Comparison of ENCODE assay signal across 9 cellular contexts in genomic region chr1:9275567-9276034, GRCh38. TPM values are rescaled to one million over a fixed set of nuclear protein-coding genes. Genes with fewer than 3 reads are reported as not detected.
DNase-seq lines count a peak whose midpoint lies in the region; ATAC-seq and TF ChIP-seq lines count a peak whose summit lies in the region.
"Had no signal": no experiment of that assay in that cellular context is flagged by ENCODE, and none has a peak within 500 bp of the region (broad histone marks: within the 10 kb centered on the region; RNA-seq: fewer than 3 reads in every experiment).

No MANE protein-coding gene starts in this region.

- H3K79me2 ChIP-seq in SK-N-SH (ENCODE audit: insufficient read depth) = no peaks in the 10 kb centered on the region

- no peak for TF ChIP-seq CTCF in SK-N-SH (IDR thresholded peaks at IDR 0.05)
- no peak for TF ChIP-seq CTCF in lung (IDR thresholded peaks at IDR 0.05; ENCODE audit: control extremely low read depth, extremely low read depth)

- H3K9me2 ChIP-seq in SK-N-SH = no peaks in the 10 kb centered on the region

- no peaks in the 10 kb centered on the region for H3K36me3 ChIP-seq in SK-N-SH (replicated peaks in 1 of 2; ENCODE audit: control insufficient read depth in 1 of 2, insufficient read depth in 2 of 2, low read length in 1 of 2)
- H3K36me3 ChIP-seq in lung (ENCODE audit: control insufficient read depth in 2 of 2, insufficient read depth in 2 of 2, low read length in 2 of 2) = no peaks in the 10 kb centered on the region

- H2AFZ ChIP-seq in SK-N-SH (ENCODE audit: low read depth) = 0 out of 2 replicates have a peak overlapping the region, but pooled peaks have one; percentile 51

- no peaks in the 10 kb centered on the region for H3K9me3 Mint-ChIP-seq in activated naive CD8-positive, alpha-beta T cell treated with anti-CD3 and anti-CD28 coated beads for 36 hours
- no peaks in the 10 kb centered on the region for H3K9me3 Mint-ChIP-seq in stimulated activated naive CD8-positive, alpha-beta T cell treated with anti-CD3 and anti-CD28 coated beads, Interleukin-15, Interleukin-2, amounts not matched to agents 100 ng/mL and 50 ng/mL, for 24 hours

- H3K9me3 ChIP-seq in SK-N-SH (no peaks in the 10 kb centered on the region), lung (ENCODE audit: control insufficient read depth in 2 of 2, insufficient read depth in 1 of 2, low read length in 1 of 2) (no peaks in the 10 kb centered on the region)

- no peak overlapping the region for H3K27ac Mint-ChIP-seq in activated naive CD8-positive, alpha-beta T cell treated with anti-CD3 and anti-CD28 coated beads for 36 hours
- H3K27ac Mint-ChIP-seq in stimulated activated naive CD8-positive, alpha-beta T cell treated with anti-CD3 and anti-CD28 coated beads, Interleukin-15, Interleukin-2, amounts not matched to agents 100 ng/mL and 50 ng/mL, for 24 hours = peak overlapping the region; percentile 18

- TF ChIP-seq EP300 in SK-N-SH (IDR thresholded peaks at IDR 0.05; ENCODE audit: borderline replicate concordance in 1 of 2, low read depth in 1 of 2, low read length in 1 of 2) = no peak

- peak; percentile 22 for DNase-seq in NCI-H82 (lab: John Stamatoyannopoulos, UW)
- no peak for DNase-seq in NCI-H82 treated with DMSO at 0.1 percent for 48 hours (lab: John Stamatoyannopoulos, UW; ENCODE audit: unreplicated experiment)
- DNase-seq in SK-N-SH = no peak
- DNase-seq in activated naive CD8-positive, alpha-beta T cell treated with anti-CD3 and anti-CD28 coated beads for 36 hours = peak; percentile 75
- DNase-seq in lung (ENCODE audit: low spot score) = peak; percentile 67
- DNase-seq in D341Med (ENCODE audit: low spot score) = no peak

- peaks cover 5% of the 10 kb centered on the region for H3K27me3 Mint-ChIP-seq in activated naive CD8-positive, alpha-beta T cell treated with anti-CD3 and anti-CD28 coated beads for 36 hours
- H3K27me3 Mint-ChIP-seq in stimulated activated naive CD8-positive, alpha-beta T cell treated with anti-CD3 and anti-CD28 coated beads, Interleukin-15, Interleukin-2, amounts not matched to agents 100 ng/mL and 50 ng/mL, for 24 hours = peaks cover 4% of the 10 kb centered on the region

- CTCF ChIA-PET in SK-N-SH (lab: Yijun Ruan, JAX) = interaction anchor here (0.6 to 1.7 kb wide), 5 partner anchors 9 to 358 kb away, joined by 3 to 6 read pairs (median 3); no protein-coding TSS in a partner anchor

- peak; percentile 72 for ATAC-seq in HG03342 (IDR thresholded peaks at IDR 0.05; ENCODE audit: unreplicated experiment)
- peak; percentile 76 for ATAC-seq in lung (ENCODE audit: insufficient read depth, low FRiP score)

- H3K4me3 Mint-ChIP-seq in activated naive CD8-positive, alpha-beta T cell treated with anti-CD3 and anti-CD28 coated beads for 36 hours = no peak overlapping the region
- no peak overlapping the region for H3K4me3 Mint-ChIP-seq in stimulated activated naive CD8-positive, alpha-beta T cell treated with anti-CD3 and anti-CD28 coated beads, Interleukin-15, Interleukin-2, amounts not matched to agents 100 ng/mL and 50 ng/mL, for 24 hours
- H3K4me3 Mint-ChIP-seq: brain had no signal

- no peaks in the 10 kb centered on the region for H4K20me1 ChIP-seq in SK-N-SH (ENCODE audit: insufficient read depth)

- H3K27ac ChIP-seq in SK-N-SH (ENCODE audit: low read depth in 2 of 2, low read length in 1 of 2) = peak overlapping the region in 1 of 2 experiments; percentile 63; a peak in 1 of 4 replicates
- H3K27ac ChIP-seq in lung (ENCODE audit: low read depth in 1 of 2, low read length in 1 of 2) = peak overlapping the region in 1 of 2 donors; percentile 12

- POLR2A ChIA-PET in SK-N-SH (lab: Yijun Ruan, JAX) = no interaction called here

- TF ChIP-seq RAD21 in SK-N-SH (IDR thresholded peaks at IDR 0.05; ENCODE audit: low read length) = no peak

- WGBS in SK-N-SH (ENCODE audit: low lambda C conversion rate) = 41% methylated on average over 10 of the region's 12 CpGs
- WGBS in lung, 2 donors = 45 to 53% methylated on average over 12 of the region's 12 CpGs

- H3K27me3 ChIP-seq in SK-N-SH (ENCODE audit: insufficient read depth) (no peaks in the 10 kb centered on the region), lung (ENCODE audit: control insufficient read depth, insufficient read depth) (no peaks in the 10 kb centered on the region)

- no peak overlapping the region for H3K9ac ChIP-seq in SK-N-SH

- no peak overlapping the region for H3K4me3 ChIP-seq in SK-N-SH (ENCODE audit: low read depth in 2 of 2, low read length in 1 of 2)
- no peak overlapping the region for H3K4me3 ChIP-seq in lung

- no peaks in the 10 kb centered on the region for H3K36me3 Mint-ChIP-seq in activated naive CD8-positive, alpha-beta T cell treated with anti-CD3 and anti-CD28 coated beads for 36 hours
- no peaks in the 10 kb centered on the region for H3K36me3 Mint-ChIP-seq in stimulated activated naive CD8-positive, alpha-beta T cell treated with anti-CD3 and anti-CD28 coated beads, Interleukin-15, Interleukin-2, amounts not matched to agents 100 ng/mL and 50 ng/mL, for 24 hours (ENCODE audit: low read depth)
- H3K36me3 Mint-ChIP-seq: brain had no signal

- peaks cover 5 to 16% of the 10 kb centered on the region in 2 experiments; a peak in 3 of 4 replicates for H3K4me1 ChIP-seq in SK-N-SH (ENCODE audit: control insufficient read depth in 1 of 2, insufficient read depth in 2 of 2, low read depth in 1 of 2, low read length in 1 of 2)
- H3K4me1 ChIP-seq in lung (ENCODE audit: control insufficient read depth in 2 of 2, insufficient read depth in 2 of 2, low read length in 2 of 2) = peaks cover 0 to 5% of the 10 kb centered on the region in 2 donors

- peak overlapping the region; percentile 70; the same call in 1 of the 2 replicates for H3K4me2 ChIP-seq in SK-N-SH

- H3F3A ChIP-seq in SK-N-SH (replicated peaks; ENCODE audit: insufficient read depth) = peaks cover 8% of the 10 kb centered on the region

- H3K4me1 Mint-ChIP-seq in activated naive CD8-positive, alpha-beta T cell treated with anti-CD3 and anti-CD28 coated beads for 36 hours = peaks cover 30% of the 10 kb centered on the region
- peaks cover 35% of the 10 kb centered on the region for H3K4me1 Mint-ChIP-seq in stimulated activated naive CD8-positive, alpha-beta T cell treated with anti-CD3 and anti-CD28 coated beads, Interleukin-15, Interleukin-2, amounts not matched to agents 100 ng/mL and 50 ng/mL, for 24 hours (ENCODE audit: low read depth)

TF ChIP-seq in SK-N-SH, 30 proteins besides CTCF, POLR2A, EP300 and RAD21 (continues in another document):
- TF ChIP-seq JUND (IDR thresholded peaks at IDR 0.05) (peak; percentile 89), RXRA (IDR thresholded peaks at IDR 0.05; ENCODE audit: borderline replicate concordance, low read depth) (peak; percentile 47; the same call in 1 of the 2 replicates), FOXJ3 (CRISPR knock-in tag; IDR thresholded peaks at IDR 0.05) (no peak), RFX5 (IDR thresholded peaks at IDR 0.05; ENCODE audit: low read length) (0 out of 2 replicates have a peak, but pooled peaks have one; percentile 14), MAX (IDR thresholded peaks at IDR 0.05; ENCODE audit: low read depth) (peak; percentile 46; the same call in 1 of the 2 replicates), USF1 (IDR thresholded peaks at IDR 0.05; ENCODE audit: borderline replicate concordance, low read depth) (no peak), MEF2A (IDR thresholded peaks at IDR 0.05; ENCODE audit: borderline replicate concordance, low read depth) (no peak), MXI1 (IDR thresholded peaks at IDR 0.05; ENCODE audit: low read depth, low read length) (no peak), GATA2 (CRISPR knock-in tag; IDR thresholded peaks at IDR 0.05) (no peak), PBX3 (IDR thresholded peaks at IDR 0.05) (peak; percentile 61; the same call in 1 of the 2 replicates), IRF3 (IDR thresholded peaks at IDR 0.05; ENCODE audit: low read depth, low read length) (no peak)

RNA-seq across cellular contexts. Expression of gene SPSB1, which starts 17.1 kb away (rescaled TPM):
- polyA plus RNA-seq in SK-N-SH (2012; rRNA removed) (8.4 and 9.2 TPM in 2 replicates), lung (10 to 100 TPM; 19.5 to 25.9 TPM)
- polyA plus RNA-seq in SK-N-SH (2012; cell fraction: cytosol; rRNA removed) = 4.4 and 5.8 TPM in 2 replicates
- 5.4 and 7.6 TPM in 2 replicates for polyA plus RNA-seq in SK-N-SH (2012; cell fraction: nucleus; rRNA removed)
- under 1 TPM; 0.36 to 0.37 TPM for total RNA-seq in activated naive CD8-positive, alpha-beta T cell treated with anti-CD3 and anti-CD28 coated beads for 36 hours
- 10 to 100 TPM in 1 of 2 donors, 1 to 10 TPM in 1; 9.5 to 23.8 TPM for total RNA-seq in lung

RNA-seq across cellular contexts. Expression of gene H6PD, which starts 41.0 kb away (rescaled TPM):
- polyA plus RNA-seq in SK-N-SH (2012; rRNA removed) (16.2 and 19.1 TPM in 2 replicates), lung (10 to 100 TPM; 21.5 to 22.6 TPM)
- 10.0 and 13.9 TPM in 2 replicates for polyA plus RNA-seq in SK-N-SH (2012; cell fraction: cytosol; rRNA removed)
- 23.2 and 26.0 TPM in 2 replicates for polyA plus RNA-seq in SK-N-SH (2012; cell fraction: nucleus; rRNA removed)
- total RNA-seq in activated naive CD8-positive, alpha-beta T cell treated with anti-CD3 and anti-CD28 coated beads for 36 hours = 1 to 10 TPM; 5.7 to 5.9 TPM
- 10 to 100 TPM; 43.1 to 59.8 TPM for total RNA-seq in lung

Comparison
In these comparisons a context has a peak if more than half of its experiments do, and no peak if none do; other contexts are left out.
1. DNase-seq: peak in NCI-H82 (single experiment), activated naive CD8-positive, alpha-beta T cell treated with anti-CD3 and anti-CD28 coated beads for 36 hours (single experiment) and lung (single experiment); none in NCI-H82 treated with DMSO at 0.1 percent for 48 hours (single experiment), SK-N-SH (single experiment) and D341Med (single experiment).
2. RNA of gene SPSB1, which starts 17.1 kb away (total RNA-seq): 9.5 to 23.8 TPM in lung; 0.36 to 0.37 TPM in activated naive CD8-positive, alpha-beta T cell treated with anti-CD3 and anti-CD28 coated beads for 36 hours; every median in the first group is over 4 times any median in the second.
3. RNA of gene H6PD, which starts 41.0 kb away (total RNA-seq): 43.1 to 59.8 TPM in lung; 5.7 to 5.9 TPM in activated naive CD8-positive, alpha-beta T cell treated with anti-CD3 and anti-CD28 coated beads for 36 hours; every median in the first group is over 4 times any median in the second.